Comparison of ENCODE assay signal across 18 cellular contexts in genomic region chr12:112151766-112152541, GRCh38. TPM values are rescaled to one million over a fixed set of nuclear protein-coding genes. Genes with fewer than 3 reads are reported as not detected.
A peak's percentile ranks its signal among the peaks of the same experiment; 100 is the strongest.
DNase-seq lines count a peak whose midpoint lies in the region; ATAC-seq and TF ChIP-seq lines count a peak whose summit lies in the region.
"Had no signal": no experiment of that assay in that cellular context is flagged by ENCODE, and none has a peak within 500 bp of the region (broad histone marks: within the 10 kb centered on the region; RNA-seq: fewer than 3 reads in every experiment).

No MANE protein-coding gene starts in this region.

- peaks cover 16% of the 10 kb centered on the region for H3K9me3 Mint-ChIP-seq in activated CD8-positive, alpha-beta T cell treated with anti-CD3 and anti-CD28 coated beads for 36 hours
- H3K9me3 Mint-ChIP-seq in activated CD8-positive, alpha-beta T cell treated with anti-CD3 and anti-CD28 coated beads, Interleukin-2, amount 10 ng/mL, durations not matched to agents 7 days and 5 days (ENCODE audit: insufficient read depth) = no peaks in the 10 kb centered on the region
- H3K9me3 Mint-ChIP-seq in endothelial cell (ENCODE audit: unreplicated experiment) = no peaks in the 10 kb centered on the region
- H3K9me3 Mint-ChIP-seq in stimulated activated memory B cell treated with anti-CD40 and anti-IgM and Interleukin-4, amounts not matched to agents 10 μg/mL and 1 μg/mL and 100 μg/mL, for 72 hours = peaks cover 6% of the 10 kb centered on the region

- DNase-seq in activated CD8-positive, alpha-beta T cell treated with anti-CD3 and anti-CD28 coated beads for 36 hours = no peak
- DNase-seq in activated CD8-positive, alpha-beta T cell treated with anti-CD3 and anti-CD28 coated beads, Interleukin-2, amount 10 ng/mL, durations not matched to agents 7 days and 5 days = no peak
- DNase-seq in endothelial cell (ENCODE audit: low spot score) (no peak), KG1 (lab: John Stamatoyannopoulos, UW) (no peak)
- DNase-seq: amygdala; EL; gastrocnemius medialis; left ventricle myocardium inferior; NCI-H1092 treated with DMSO at 0.1 percent for 48 hours; NCI-H774; stimulated activated CD4-positive, alpha-beta T cell treated with anti-CD3 and anti-CD28 coated beads, Interleukin-12 subunit alpha, Interleukin-12 subunit beta, amount 100 ng/mL, for 4 hours had no signal

- no peak for TF ChIP-seq CTCF in activated CD8-positive, alpha-beta T cell treated with anti-CD3 and anti-CD28 coated beads for 36 hours (IDR thresholded peaks at IDR 0.05)
- TF ChIP-seq CTCF in HEK293 (tag by site-specific recombination; IDR thresholded peaks at IDR 0.05) (no peak), endothelial cell (IDR thresholded peaks at IDR 0.05; ENCODE audit: unreplicated experiment) (no peak)

- CTCF ChIA-PET in activated CD8-positive, alpha-beta T cell treated with anti-CD3 and anti-CD28 coated beads for 36 hours (lab: Charles Lee) = interaction anchor here (1.0 kb wide), 1 partner anchor 12 kb away, joined by 3 read pairs; no protein-coding TSS in a partner anchor
- CTCF ChIA-PET in activated CD8-positive, alpha-beta T cell treated with anti-CD3 and anti-CD28 coated beads, Interleukin-2, amount 10 ng/mL, durations not matched to agents 7 days and 5 days (lab: Charles Lee) = interaction anchor here (0.8 kb wide), 1 partner anchor 19 kb away, joined by 5 read pairs; no protein-coding TSS in a partner anchor
- CTCF ChIA-PET in HEK293 (lab: Yijun Ruan, JAX) = interaction anchor here (0.6 to 1.2 kb wide), 3 partner anchors 46 to 81 kb away, joined by 3 read pairs; no protein-coding TSS in a partner anchor

- H3K27me3 Mint-ChIP-seq in activated CD8-positive, alpha-beta T cell treated with anti-CD3 and anti-CD28 coated beads for 36 hours = no peaks in the 10 kb centered on the region
- H3K27me3 Mint-ChIP-seq in activated CD8-positive, alpha-beta T cell treated with anti-CD3 and anti-CD28 coated beads, Interleukin-2, amount 10 ng/mL, durations not matched to agents 7 days and 5 days (ENCODE audit: low read depth) = no peaks in the 10 kb centered on the region
- no peaks in the 10 kb centered on the region for H3K27me3 Mint-ChIP-seq in endothelial cell (ENCODE audit: unreplicated experiment)
- H3K27me3 Mint-ChIP-seq in stimulated activated memory B cell treated with anti-CD40 and anti-IgM and Interleukin-4, amounts not matched to agents 10 μg/mL and 1 μg/mL and 100 μg/mL, for 72 hours = no peaks in the 10 kb centered on the region

- no peak overlapping the region for H3K27ac ChIP-seq in HEK293 (ENCODE audit: extremely low read depth, low read depth, low read length)
- H3K27ac ChIP-seq: gastrocnemius medialis, KMS-11, left ventricle myocardium inferior had no signal

- H3K36me3 ChIP-seq in HEK293 (ENCODE audit: control insufficient read depth in 2 of 2, insufficient read depth in 1 of 2, low read length in 2 of 2) = peaks cover 44 to 71% of the 10 kb centered on the region in 2 experiments

- H3K4me1 ChIP-seq in HEK293 (ENCODE audit: control insufficient read depth, insufficient read depth, low read length) = no peaks in the 10 kb centered on the region
- H3K4me1 ChIP-seq: gastrocnemius medialis, left ventricle myocardium inferior had no signal

- no peaks in the 10 kb centered on the region for H3K4me1 Mint-ChIP-seq in activated CD8-positive, alpha-beta T cell treated with anti-CD3 and anti-CD28 coated beads for 36 hours (ENCODE audit: low read depth)
- H3K4me1 Mint-ChIP-seq in activated CD8-positive, alpha-beta T cell treated with anti-CD3 and anti-CD28 coated beads, Interleukin-2, amount 10 ng/mL, durations not matched to agents 7 days and 5 days (ENCODE audit: low read depth) = no peaks in the 10 kb centered on the region
- peaks cover 5% of the 10 kb centered on the region for H3K4me1 Mint-ChIP-seq in endothelial cell (ENCODE audit: unreplicated experiment)
- peaks cover 27% of the 10 kb centered on the region for H3K4me1 Mint-ChIP-seq in stimulated activated memory B cell treated with anti-CD40 and anti-IgM and Interleukin-4, amounts not matched to agents 10 μg/mL and 1 μg/mL and 100 μg/mL, for 72 hours

- H3K4me3 Mint-ChIP-seq in activated CD8-positive, alpha-beta T cell treated with anti-CD3 and anti-CD28 coated beads for 36 hours = no peak overlapping the region
- H3K4me3 Mint-ChIP-seq in activated CD8-positive, alpha-beta T cell treated with anti-CD3 and anti-CD28 coated beads, Interleukin-2, amount 10 ng/mL, durations not matched to agents 7 days and 5 days = no peak overlapping the region
- H3K4me3 Mint-ChIP-seq in endothelial cell (ENCODE audit: unreplicated experiment) = peak overlapping the region; percentile 80
- H3K4me3 Mint-ChIP-seq in stimulated activated memory B cell treated with anti-CD40 and anti-IgM and Interleukin-4, amounts not matched to agents 10 μg/mL and 1 μg/mL and 100 μg/mL, for 72 hours = peak overlapping the region; percentile 10

- H3K4me3 ChIP-seq in HEK293 (ENCODE audit: low read depth, low read length) = no peak overlapping the region
- H3K4me3 ChIP-seq: gastrocnemius medialis, left ventricle myocardium inferior had no signal

- intact Hi-C loops in activated CD8-positive, alpha-beta T cell treated with anti-CD3 and anti-CD28 coated beads for 36 hours (cut with micrococcal nuclease) = no loop called here

- H3K36me3 Mint-ChIP-seq in activated CD8-positive, alpha-beta T cell treated with anti-CD3 and anti-CD28 coated beads for 36 hours (ENCODE audit: low read depth) = peaks cover 68% of the 10 kb centered on the region
- peaks cover 69% of the 10 kb centered on the region for H3K36me3 Mint-ChIP-seq in activated CD8-positive, alpha-beta T cell treated with anti-CD3 and anti-CD28 coated beads, Interleukin-2, amount 10 ng/mL, durations not matched to agents 7 days and 5 days (ENCODE audit: low read depth)
- H3K36me3 Mint-ChIP-seq in endothelial cell (ENCODE audit: low read depth, unreplicated experiment) = peaks cover 39% of the 10 kb centered on the region
- peaks cover 67% of the 10 kb centered on the region for H3K36me3 Mint-ChIP-seq in stimulated activated memory B cell treated with anti-CD40 and anti-IgM and Interleukin-4, amounts not matched to agents 10 μg/mL and 1 μg/mL and 100 μg/mL, for 72 hours

- ATAC-seq in activated CD8-positive, alpha-beta T cell treated with anti-CD3 and anti-CD28 coated beads for 36 hours = no peak
- ATAC-seq in activated CD8-positive, alpha-beta T cell treated with anti-CD3 and anti-CD28 coated beads, Interleukin-2, amount 10 ng/mL, durations not matched to agents 7 days and 5 days = no peak
- peak; percentile 39 for ATAC-seq in stimulated activated memory B cell treated with anti-CD40 and anti-IgM and Interleukin-4, amounts not matched to agents 10 μg/mL and 1 μg/mL and 100 μg/mL, for 72 hours
- ATAC-seq in HG02759 (IDR thresholded peaks at IDR 0.05; ENCODE audit: unreplicated experiment) (no peak), HG03439 (IDR thresholded peaks at IDR 0.05; ENCODE audit: unreplicated experiment) (no peak)
- ATAC-seq: gastrocnemius medialis, Panc1, SK-N-SH treated with all-trans-retinoic acid at 6 μM for 48 hours had no signal

- no peaks in the 10 kb centered on the region for H3K9me3 ChIP-seq in HEK293 (ENCODE audit: control insufficient read depth, insufficient read depth, low read depth, low read length)
- H3K9me3 ChIP-seq: gastrocnemius medialis, left ventricle myocardium inferior had no signal

- POLR2A ChIA-PET in activated CD8-positive, alpha-beta T cell treated with anti-CD3 and anti-CD28 coated beads for 36 hours (lab: Charles Lee) = interaction anchor here (0.5 to 1.4 kb wide), 5 partner anchors 11 to 124 kb away, joined by 3 to 5 read pairs (median 4); partner anchors contain the start of gene TRAFD1
- POLR2A ChIA-PET in activated CD8-positive, alpha-beta T cell treated with anti-CD3 and anti-CD28 coated beads, Interleukin-2, amount 10 ng/mL, durations not matched to agents 7 days and 5 days (lab: Charles Lee) = interaction anchor here (1.1 kb wide), 1 partner anchor 132 kb away, joined by 3 read pairs; no protein-coding TSS in a partner anchor
- POLR2A ChIA-PET in HEK293 (lab: Yijun Ruan, JAX) = no interaction called here

- peak overlapping the region; percentile 50 for H3K27ac Mint-ChIP-seq in activated CD8-positive, alpha-beta T cell treated with anti-CD3 and anti-CD28 coated beads for 36 hours
- H3K27ac Mint-ChIP-seq in activated CD8-positive, alpha-beta T cell treated with anti-CD3 and anti-CD28 coated beads, Interleukin-2, amount 10 ng/mL, durations not matched to agents 7 days and 5 days = no peak overlapping the region
- peak overlapping the region; percentile 84 for H3K27ac Mint-ChIP-seq in endothelial cell (ENCODE audit: unreplicated experiment)
- peak overlapping the region; percentile 87 for H3K27ac Mint-ChIP-seq in stimulated activated memory B cell treated with anti-CD40 and anti-IgM and Interleukin-4, amounts not matched to agents 10 μg/mL and 1 μg/mL and 100 μg/mL, for 72 hours

TF ChIP-seq in HEK293, 187 proteins besides CTCF, POLR2A, EP300 and RAD21:
- TF ChIP-seq ZNF510 (tag by site-specific recombination; IDR thresholded peaks at IDR 0.05; ENCODE audit: insufficient replicate concordance) (no peak), ZNF585B (tag by site-specific recombination; IDR thresholded peaks at IDR 0.05) (peak; percentile 69)

RNA-seq across cellular contexts. Expression of gene TRAFD1, which starts 26.6 kb away (rescaled TPM):
- total RNA-seq in activated CD8-positive, alpha-beta T cell treated with anti-CD3 and anti-CD28 coated beads for 36 hours = 10 to 100 TPM; 34.6 to 35.8 TPM
- total RNA-seq in activated CD8-positive, alpha-beta T cell treated with anti-CD3 and anti-CD28 coated beads, Interleukin-2, amount 10 ng/mL, durations not matched to agents 7 days and 5 days = 10 to 100 TPM; 54.6 to 55.9 TPM
- total RNA-seq in endothelial cell (ENCODE audit: unreplicated experiment) = 38.8 TPM

RNA-seq across cellular contexts. Expression of gene NAA25, which starts 43.4 kb away (rescaled TPM):
- total RNA-seq in activated CD8-positive, alpha-beta T cell treated with anti-CD3 and anti-CD28 coated beads for 36 hours = 10 to 100 TPM; 46.0 to 48.3 TPM
- total RNA-seq in activated CD8-positive, alpha-beta T cell treated with anti-CD3 and anti-CD28 coated beads, Interleukin-2, amount 10 ng/mL, durations not matched to agents 7 days and 5 days = 10 to 100 TPM; 27.5 to 31.2 TPM
- 23.4 TPM for total RNA-seq in endothelial cell (ENCODE audit: unreplicated experiment)

Comparison
In these comparisons a context has a peak if more than half of its experiments do, and no peak if none do; other contexts are left out.
1. H3K4me3 Mint-ChIP-seq: peak in endothelial cell (single experiment) and stimulated activated memory B cell treated with anti-CD40 and anti-IgM and Interleukin-4, amounts not matched to agents 10 μg/mL and 1 μg/mL and 100 μg/mL, for 72 hours (single experiment); none in activated CD8-positive, alpha-beta T cell treated with anti-CD3 and anti-CD28 coated beads for 36 hours (single experiment) and activated CD8-positive, alpha-beta T cell treated with anti-CD3 and anti-CD28 coated beads, Interleukin-2, amount 10 ng/mL, durations not matched to agents 7 days and 5 days (single experiment).